ENCODE assay signal across 16 cellular contexts in genomic region chr1:116808476-116809180, GRCh38. TPM values are rescaled to one million over a fixed set of nuclear protein-coding genes. Genes with fewer than 3 reads are reported as not detected.
DNase-seq lines count a peak whose midpoint lies in the region; ATAC-seq, FAIRE-seq and TF ChIP-seq lines count a peak whose summit lies in the region.
"Had no signal": no experiment of that assay in that cellular context is flagged by ENCODE, and none has a peak within 500 bp of the region (broad histone marks: within the 10 kb centered on the region; RNA-seq: fewer than 3 reads in every experiment).

No MANE protein-coding gene starts in this region.

- no peaks in the 10 kb centered on the region for H3K9me1 ChIP-seq in K562 (ENCODE audit: control insufficient read depth, insufficient read depth, low read length)

- POLR2A ChIA-PET in T-cell (lab: Charles Lee) (interaction anchor here in 1 of 2 donors (0.8 to 1.2 kb wide), 4 partner anchors 9 to 44 kb away, joined by 3 to 26 read pairs (median 3); no protein-coding TSS in a partner anchor), K562 (lab: Yijun Ruan, JAX) (no interaction called here)
- POLR2A ChIA-PET in naive thymus-derived CD8-positive, alpha-beta T cell (lab: Charles Lee) = interaction anchor here (0.7 to 1.6 kb wide), 4 partner anchors 13 to 54 kb away, joined by 3 to 5 read pairs (median 4); partner anchors contain the start of gene CD2

- no peak for TF ChIP-seq EP300 in K562 (IDR thresholded peaks at IDR 0.05; ENCODE audit: low read length)

- H3K27me3 ChIP-seq in DND-41 (ENCODE audit: insufficient read depth, low read length, poor library complexity) (no peaks in the 10 kb centered on the region), K562 (ENCODE audit: control insufficient read depth in 2 of 2, insufficient read depth in 2 of 2, low read length in 2 of 2) (no peaks in the 10 kb centered on the region), neuronal stem cell (ENCODE audit: control insufficient read depth in 3 of 3, insufficient read depth in 3 of 3, low read depth in 1 of 3, low read length in 3 of 3) (no peaks in the 10 kb centered on the region)
- H3K27me3 ChIP-seq: BE2C, ovary had no signal

- in situ Hi-C loops in K562 (cut with MboI) = no loop called here

- H4K20me1 ChIP-seq in DND-41 (ENCODE audit: insufficient read depth, low read length) (no peaks in the 10 kb centered on the region), K562 (replicated peaks; ENCODE audit: control insufficient read depth, insufficient read depth, low read length) (no peaks in the 10 kb centered on the region)

- ATAC-seq in DND-41 (ENCODE audit: insufficient read depth, low read depth) = no peak
- ATAC-seq in T-cell (replicated peaks in 1 of 4) = peak; percentile 53 to 58 (median 54)
- no peak for ATAC-seq in K562
- no peak for ATAC-seq in naive thymus-derived CD8-positive, alpha-beta T cell
- no peak for ATAC-seq in HG03521 (IDR thresholded peaks at IDR 0.05; ENCODE audit: unreplicated experiment)

- CTCF ChIA-PET in T-cell (lab: Charles Lee) = interaction anchor here in 1 of 2 donors (0.6 to 1.6 kb wide), 7 partner anchors 9 to 286 kb away, joined by 3 to 9 read pairs (median 4); no protein-coding TSS in a partner anchor
- CTCF ChIA-PET in K562 (lab: Yijun Ruan, JAX; ENCODE audit: low intra/inter-chr PET ratio) = no interaction called here

- no peaks in the 10 kb centered on the region for H3K27me3 Mint-ChIP-seq in T-cell
- no peaks in the 10 kb centered on the region for H3K27me3 Mint-ChIP-seq in naive thymus-derived CD8-positive, alpha-beta T cell
- H3K27me3 Mint-ChIP-seq in mesothelial cell of epicardium (ENCODE audit: low read depth) = no peaks in the 10 kb centered on the region

- H3K27ac ChIP-seq in DND-41 (ENCODE audit: low read length) = no peak overlapping the region
- no peak overlapping the region for H3K27ac ChIP-seq in K562 (ENCODE audit: extremely low read depth, low read depth, low read length)
- H3K27ac ChIP-seq in neuronal stem cell (replicated peaks; ENCODE audit: low read length) = no peak overlapping the region
- H3K27ac ChIP-seq: ovary had no signal

- H3K4me2 ChIP-seq in DND-41 (ENCODE audit: insufficient read depth, low read length) (no peak overlapping the region), K562 (ENCODE audit: insufficient read depth, low read length) (no peak overlapping the region), neuronal stem cell (ENCODE audit: insufficient read depth, low read length, poor library complexity, severe bottlenecking) (no peak overlapping the region)

- H3K4me3 ChIP-seq in DND-41 (ENCODE audit: low read depth in 1 of 2, low read length in 2 of 2) = no peak overlapping the region
- H3K4me3 ChIP-seq in K562 = no peak overlapping the region
- no peak overlapping the region for H3K4me3 ChIP-seq in neuronal stem cell (ENCODE audit: low read length in 2 of 2)
- H3K4me3 ChIP-seq: ovary had no signal

- no peak overlapping the region for H2BK15ac ChIP-seq in neuronal stem cell (ENCODE audit: low read length)

- H3K4me1 ChIP-seq in DND-41 (ENCODE audit: insufficient read depth, low read length) = peaks cover 38% of the 10 kb centered on the region
- H3K4me1 ChIP-seq in K562 (replicated peaks in 1 of 2; ENCODE audit: control insufficient read depth in 2 of 2, insufficient read depth in 2 of 2, low read length in 2 of 2) = peaks cover 0 to 6% of the 10 kb centered on the region in 2 experiments; a peak in 1 of 5 replicates
- peaks cover 0 to 15% of the 10 kb centered on the region in 2 donors for H3K4me1 ChIP-seq in neuronal stem cell (ENCODE audit: control insufficient read depth in 2 of 2, insufficient read depth in 1 of 2, low read depth in 1 of 2, low read length in 2 of 2)
- H3K4me1 ChIP-seq: BE2C had no signal

- H2BK120ac ChIP-seq in neuronal stem cell (ENCODE audit: low read depth, low read length) = no peak overlapping the region

- H3K9ac ChIP-seq in DND-41 (ENCODE audit: low read depth, low read length) = no peak overlapping the region
- no peak overlapping the region for H3K9ac ChIP-seq in K562 (ENCODE audit: insufficient read depth in 1 of 2, low read depth in 2 of 2, low read length in 2 of 2)
- H3K9ac ChIP-seq in neuronal stem cell (ENCODE audit: low read depth, low read length, poor library complexity) = no peak overlapping the region

- H3K9me3 ChIP-seq in DND-41 (ENCODE audit: insufficient read depth, low read length, severe bottlenecking) (peaks cover 6% of the 10 kb centered on the region), K562 (replicated peaks; ENCODE audit: control insufficient read depth, insufficient read depth, low read depth, low read length) (peaks cover 5% of the 10 kb centered on the region; the same call in 1 of the 2 replicates), neuronal stem cell (replicated peaks in 1 of 2; ENCODE audit: control insufficient read depth in 2 of 2, insufficient read depth in 1 of 2, low read depth in 1 of 2, low read length in 2 of 2) (peaks cover 0 to 12% of the 10 kb centered on the region in 2 donors)
- H3K9me3 ChIP-seq: BE2C, ovary had no signal

- TF ChIP-seq CTCF in DND-41 (IDR thresholded peaks at IDR 0.05; ENCODE audit: borderline replicate concordance, extremely low read depth, low read length, poor library complexity, severe bottlenecking) (no peak), K562 (IDR thresholded peaks at IDR 0.05 in 2 of 3, conservative IDR thresholded peaks at IDR 0.05 in 1 of 3; ENCODE audit: insufficient read depth in 2 of 3, low read depth in 1 of 3, low read length in 3 of 3) (no peak), mesothelial cell of epicardium (IDR thresholded peaks at IDR 0.05; ENCODE audit: unreplicated experiment) (no peak)

- peak overlapping the region; percentile 63 to 66 (median 65) for H3K4me3 Mint-ChIP-seq in T-cell
- H3K4me3 Mint-ChIP-seq in naive thymus-derived CD8-positive, alpha-beta T cell = peak overlapping the region in 5 of 10 donors; percentile 19 to 73 (median 57)
- no peak overlapping the region for H3K4me3 Mint-ChIP-seq in mesothelial cell of epicardium
- H3K4me3 Mint-ChIP-seq: HFFc6 had no signal

- no peak overlapping the region for H3K14ac ChIP-seq in neuronal stem cell (ENCODE audit: low read length)

- H3K36me3 Mint-ChIP-seq in T-cell = peaks cover 14% of the 10 kb centered on the region
- H3K36me3 Mint-ChIP-seq in naive thymus-derived CD8-positive, alpha-beta T cell = peaks cover 0 to 18% (median 14%) of the 10 kb centered on the region in 3 donors
- no peaks in the 10 kb centered on the region for H3K36me3 Mint-ChIP-seq in mesothelial cell of epicardium

- TF ChIP-seq POLR2A in K562 (conservative IDR thresholded peaks at IDR 0.05) = no peak

- H4K8ac ChIP-seq in neuronal stem cell (ENCODE audit: low read depth, low read length) = no peak overlapping the region

- H3K79me1 ChIP-seq in neuronal stem cell (ENCODE audit: low read depth, low read length) = no peaks in the 10 kb centered on the region

- H3K23ac ChIP-seq in neuronal stem cell (ENCODE audit: low read depth, low read length, poor library complexity) = no peak overlapping the region

- no peaks in the 10 kb centered on the region for H3K36me3 ChIP-seq in DND-41 (ENCODE audit: insufficient read depth, low read length)
- no peaks in the 10 kb centered on the region for H3K36me3 ChIP-seq in K562 (ENCODE audit: control insufficient read depth, insufficient read depth, low read length)
- H3K36me3 ChIP-seq in neuronal stem cell (replicated peaks in 1 of 2; ENCODE audit: control insufficient read depth in 2 of 2, insufficient read depth in 2 of 2, low read length in 2 of 2) = no peaks in the 10 kb centered on the region
- H3K36me3 ChIP-seq: BE2C, ovary had no signal

- no peaks in the 10 kb centered on the region for H3K79me2 ChIP-seq in DND-41 (ENCODE audit: insufficient read depth, low read length)
- no peaks in the 10 kb centered on the region for H3K79me2 ChIP-seq in K562 (ENCODE audit: control insufficient read depth, insufficient read depth, low read length)

- no peak overlapping the region for H2AK5ac ChIP-seq in neuronal stem cell (ENCODE audit: low read depth, low read length)

- no peak for FAIRE-seq in K562 (lab: Jason Lieb, UNC)

- DNase-seq in DND-41 (no peak), T-cell (peak in 6 of 34 experiments; percentile 3 to 42 (median 22)), K562 (ENCODE audit: extremely low read depth in 1 of 4, low spot score in 3 of 4) (no peak), NCI-H526 treated with DMSO at 0.1 percent for 48 hours (lab: John Stamatoyannopoulos, UW) (no peak), neuronal stem cell (ENCODE audit: low spot score) (no peak), mesothelial cell of epicardium (ENCODE audit: low spot score in 2 of 2, unreplicated experiment in 2 of 2) (no peak)
- DNase-seq in naive thymus-derived CD8-positive, alpha-beta T cell = no peak
- DNase-seq: BE2C, HFFc6, KG1, mesendoderm, NCI-H187 treated with DMSO at 0.1 percent for 48 hours, OCI-M1, ovary had no signal

- no peak overlapping the region for H3K18ac ChIP-seq in neuronal stem cell (ENCODE audit: low read length)

- no peak overlapping the region for H2BK5ac ChIP-seq in neuronal stem cell (ENCODE audit: low read length)

- WGBS in K562 (ENCODE audit: insufficient coverage, low coverage, missing lambda C conversion rate) = 69% methylated on average over 14 of the region's 14 CpGs
- WGBS in neuronal stem cell (ENCODE audit: extremely low coverage in 2 of 2, insufficient read length in 2 of 2, insufficient replicate concordance in 1 of 2), 2 donors = no CpG with 5 or more reads among the region's 14 CpGs

- no peak overlapping the region for H3K4ac ChIP-seq in neuronal stem cell (ENCODE audit: low read length)

- H2AFZ ChIP-seq in DND-41 (ENCODE audit: low read depth, low read length) (0 out of 2 replicates have a peak overlapping the region, but pooled peaks have one; percentile 34), K562 (ENCODE audit: low read depth, low read length) (peak overlapping the region; percentile 40; the same call in 1 of the 2 replicates), neuronal stem cell (ENCODE audit: low read length) (no peak overlapping the region)

- BruUV-seq in K562 (replicated peaks; lab: Mats Ljungman, UMichigan) = no TSS peak

- peaks cover 5 to 21% (median 12%) of the 10 kb centered on the region in 3 donors for H3K9me3 Mint-ChIP-seq in T-cell
- H3K9me3 Mint-ChIP-seq in naive thymus-derived CD8-positive, alpha-beta T cell = peaks cover 0 to 21% (median 15%) of the 10 kb centered on the region in 9 donors
- peaks cover 23% of the 10 kb centered on the region for H3K9me3 Mint-ChIP-seq in mesothelial cell of epicardium
- H3K9me3 Mint-ChIP-seq: HFFc6 had no signal

- H4K91ac ChIP-seq in neuronal stem cell (ENCODE audit: low read depth, low read length, poor library complexity) = no peak overlapping the region

- H3K27ac Mint-ChIP-seq in T-cell (peak overlapping the region; percentile 95 to 99), mesothelial cell of epicardium (no peak overlapping the region)
- peak overlapping the region in 8 of 10 donors; percentile 36 to 93 (median 84) for H3K27ac Mint-ChIP-seq in naive thymus-derived CD8-positive, alpha-beta T cell
- H3K27ac Mint-ChIP-seq: HFFc6 had no signal

- intact Hi-C loops in K562 (cut with micrococcal nuclease) = no loop called here

- TF ChIP-seq RAD21 in K562 (CRISPR knock-in tag; conservative IDR thresholded peaks at IDR 0.05 in 1 of 2, IDR thresholded peaks at IDR 0.05 in 1 of 2) = no peak

- H2BK12ac ChIP-seq in neuronal stem cell (ENCODE audit: low read length) = no peak overlapping the region

- peaks cover 61 to 86% (median 79%) of the 10 kb centered on the region in 3 donors for H3K4me1 Mint-ChIP-seq in T-cell
- peaks cover 19 to 68% (median 50%) of the 10 kb centered on the region in 4 donors for H3K4me1 Mint-ChIP-seq in naive thymus-derived CD8-positive, alpha-beta T cell
- H3K4me1 Mint-ChIP-seq in mesothelial cell of epicardium = no peaks in the 10 kb centered on the region

RNA-seq across cellular contexts. Expression of gene CD2, which starts 54.4 kb away (rescaled TPM):
- total RNA-seq in T-cell (100 to 1,000 TPM; 119 to 209 (median 158) TPM), K562 (2014; rRNA removed) (not detected in 2 replicates), K562 (2014; rRNA removed; fragmentation: Illumina TruSeq; extraction: Trizol) (not detected in 2 replicates), K562 (2015; rRNA removed; fragmentation: Illumina TruSeq; extraction: Trizol) (not detected in 2 replicates), K562 (2021) (0.16 and 0.29 TPM in 2 replicates), mesothelial cell of epicardium (not detected in 3 replicates)
- total RNA-seq in K562 (2011; cell fraction: chromatin; rRNA removed; ENCODE audit: low replicate concordance) = not detected in 2 replicates
- not detected in 2 replicates for total RNA-seq in K562 (2011; cell fraction: nucleolus; rRNA removed)
- not detected in 2 replicates for total RNA-seq in K562 (2011; cell fraction: nucleoplasm; rRNA removed)
- polyA plus RNA-seq in K562 (2011; rRNA removed) (not detected in 2 replicates), K562 (2014; fragmentation: Illumina TruSeq; extraction: Trizol) (0.07 TPM in 1 of 2 replicates, not detected in the other), K562 (2014; fragmentation: Nextera tagmentation; extraction: Ambion mirVana) (not detected), K562 (2014; rRNA removed) (not detected in 2 replicates)
- polyA plus RNA-seq in K562 (2011; cell fraction: cytosol; rRNA removed) = not detected in 2 replicates
- polyA plus RNA-seq in K562 (2011; cell fraction: nucleus; rRNA removed) = not detected in 2 replicates
- polyA plus RNA-seq in K562 (2012) = 0.06 TPM in 1 of 2 replicates, not detected in the other
- polyA minus RNA-seq in K562 (2011; rRNA and poly(A)+ RNA removed) = not detected in 2 replicates
- not detected in 2 replicates for polyA minus RNA-seq in K562 (2011; cell fraction: cytosol; rRNA and poly(A)+ RNA removed)
- not detected in 2 replicates for polyA minus RNA-seq in K562 (2011; cell fraction: nucleus; rRNA and poly(A)+ RNA removed)
- total RNA-seq in naive thymus-derived CD8-positive, alpha-beta T cell = 100 to 1,000 TPM; 178 to 189 TPM
- polyA plus RNA-seq in naive thymus-derived CD8-positive, alpha-beta T cell = 100 to 1,000 TPM; 197 to 240 (median 222) TPM
- not detected for polyA plus RNA-seq in neuronal stem cell (2013, experiment 1 of 2)
- polyA plus RNA-seq in neuronal stem cell (2013, experiment 2 of 2) = not detected
- total RNA-seq: fibroblast of lung, HFFc6 had no signal
- polyA plus RNA-seq: fibroblast of lung had no signal

Comparison
In these comparisons a context has a peak if more than half of its experiments do, and no peak if none do; other contexts are left out.
1. ATAC-seq: peak in T-cell (4 of 4); none in DND-41 (single experiment), K562 (single experiment), naive thymus-derived CD8-positive, alpha-beta T cell (0 of 2) and HG03521 (single experiment).
2. RNA of gene CD2, which starts 54.4 kb away (total RNA-seq): 178 to 189 TPM in naive thymus-derived CD8-positive, alpha-beta T cell and 119 to 209 TPM in T-cell; 0.16 to 0.29 TPM in K562 and not detected in mesothelial cell of epicardium; every median in the first group is over 10 times any median in the second.